Comparison of ENCODE assay signal across 23 cellular contexts in genomic region chr4:152245706-152246105, GRCh38.
"Had no signal": no experiment of that assay in that cellular context is flagged by ENCODE, and none has a peak within 500 bp of the region (broad histone marks: within the 10 kb centered on the region; RNA-seq: fewer than 3 reads in every experiment).

No MANE protein-coding gene starts in this region.

- H3K4me1 ChIP-seq: gastrocnemius medialis, pancreas had no signal

- H3K9me3 ChIP-seq: gastrocnemius medialis, heart right ventricle, lower lobe of right lung, pancreas, suprapubic skin, thyroid gland had no signal

- H3K36me3 Mint-ChIP-seq: memory B cell; mesothelial cell of epicardium; natural killer cell treated with Interleukin-12 subunit alpha and Interleukin-12 subunit beta and Interleukin-15 and Interleukin-18, amount 100 ng/mL, for 72 hours; stimulated activated effector memory CD8-positive, alpha-beta T cell treated with anti-CD3 and anti-CD28 coated beads, Interleukin-12 subunit alpha, Interleukin-12 subunit beta, amount 100 ng/mL, for 72 hours; type B pancreatic cell had no signal

- ATAC-seq: gastrocnemius medialis; heart right ventricle; left lobe of liver; lower lobe of right lung; natural killer cell treated with Interleukin-12 subunit alpha and Interleukin-12 subunit beta and Interleukin-15 and Interleukin-18, amount 100 ng/mL, for 72 hours; pancreas; right cardiac atrium; stimulated activated effector memory CD8-positive, alpha-beta T cell treated with anti-CD3 and anti-CD28 coated beads, Interleukin-12 subunit alpha, Interleukin-12 subunit beta, amount 100 ng/mL, for 72 hours; stimulated activated naive CD8-positive, alpha-beta T cell treated with anti-CD3 and anti-CD28 coated beads, Interleukin-15, Interleukin-2, amounts not matched to agents 100 U/mL and 50 U/mL, for 24 hours had no signal

- H3K27me3 ChIP-seq: dorsolateral prefrontal cortex, gastrocnemius medialis, heart right ventricle, pancreas, suprapubic skin, thyroid gland had no signal

- DNase-seq: cortex of kidney; dorsolateral prefrontal cortex; effector CD8-positive, alpha-beta T cell; gastrocnemius medialis; heart right ventricle; hypothalamus; kidney glomerular epithelial cell; lower lobe of right lung; occipital lobe; pancreas; right cardiac atrium; stimulated activated CD4-positive, alpha-beta T cell treated with anti-CD3 and anti-CD28 coated beads, Interleukin-2, amount 100 ng/mL, for 48 hours; stimulated activated naive CD8-positive, alpha-beta T cell treated with anti-CD3 and anti-CD28 coated beads, Interleukin-15, Interleukin-2, amounts not matched to agents 100 U/mL and 50 U/mL, for 24 hours; thyroid gland had no signal

- H3K4me1 Mint-ChIP-seq: memory B cell had no signal

- H3K27ac ChIP-seq: dorsolateral prefrontal cortex, gastrocnemius medialis, heart right ventricle, lower lobe of right lung, pancreas, suprapubic skin had no signal

- H3K27ac Mint-ChIP-seq: memory B cell; mesothelial cell of epicardium; natural killer cell treated with Interleukin-12 subunit alpha and Interleukin-12 subunit beta and Interleukin-15 and Interleukin-18, amount 100 ng/mL, for 72 hours; progenitor cell of endocrine pancreas; stimulated activated effector memory CD8-positive, alpha-beta T cell treated with anti-CD3 and anti-CD28 coated beads, Interleukin-12 subunit alpha, Interleukin-12 subunit beta, amount 100 ng/mL, for 72 hours; type B pancreatic cell had no signal

- H3K9me3 Mint-ChIP-seq: natural killer cell treated with Interleukin-12 subunit alpha and Interleukin-12 subunit beta and Interleukin-15 and Interleukin-18, amount 100 ng/mL, for 72 hours; stimulated activated effector memory CD8-positive, alpha-beta T cell treated with anti-CD3 and anti-CD28 coated beads, Interleukin-12 subunit alpha, Interleukin-12 subunit beta, amount 100 ng/mL, for 72 hours; type B pancreatic cell had no signal

- H3K36me3 ChIP-seq: gastrocnemius medialis, heart right ventricle, lower lobe of right lung, pancreas, suprapubic skin, thyroid gland had no signal

- H3K4me3 Mint-ChIP-seq: memory B cell; mesothelial cell of epicardium; natural killer cell treated with Interleukin-12 subunit alpha and Interleukin-12 subunit beta and Interleukin-15 and Interleukin-18, amount 100 ng/mL, for 72 hours; type B pancreatic cell had no signal

- H3K4me3 ChIP-seq: dorsolateral prefrontal cortex, gastrocnemius medialis, heart right ventricle, lower lobe of right lung, pancreas, smooth muscle cell, suprapubic skin, thyroid gland had no signal

- H3K4me2 ChIP-seq: smooth muscle cell had no signal
